In the genomic region with DNA sequence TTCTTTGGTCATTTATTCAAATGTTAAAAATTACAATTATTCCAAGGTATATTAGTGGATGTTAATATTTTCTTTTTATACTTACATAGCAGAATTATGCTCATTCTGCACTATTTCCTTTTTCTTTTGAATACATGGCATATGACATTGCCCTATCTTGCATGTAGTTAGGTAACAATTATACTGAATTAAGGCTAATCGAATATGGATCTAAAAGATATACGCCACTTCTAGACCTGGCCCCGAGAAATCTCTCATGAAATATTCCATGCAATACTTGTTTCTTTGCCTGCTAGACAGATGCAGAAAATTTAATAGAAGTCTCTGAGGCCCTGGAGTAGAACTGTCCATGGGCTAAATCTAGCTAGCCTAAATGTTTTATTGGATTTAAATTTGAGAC, we compare ENCODE assay signal across 29 cellular contexts.
DNase-seq lines count a peak whose midpoint lies in the region; ATAC-seq and TF ChIP-seq lines count a peak whose summit lies in the region.
"Had no signal": no experiment of that assay in that cellular context is flagged by ENCODE, and none has a peak within 500 bp of the region (broad histone marks: within the 10 kb centered on the region; RNA-seq: fewer than 3 reads in every experiment).

No MANE protein-coding gene starts in this region.

- TF ChIP-seq RAD21 in SK-N-SH (IDR thresholded peaks at IDR 0.05; ENCODE audit: low read length) = no peak

- no peak for TF ChIP-seq CTCF in SK-N-SH (IDR thresholded peaks at IDR 0.05)

- 51% methylated on average over 3 of the region's 3 CpGs for WGBS in SK-N-SH (ENCODE audit: low lambda C conversion rate)

- no peaks in the 10 kb centered on the region for H3K9me2 ChIP-seq in SK-N-SH

- H3K9me3 ChIP-seq in SK-N-SH = no peaks in the 10 kb centered on the region
- H3K9me3 ChIP-seq: A549; BE2C; BLaER1; BLaER1 treated with 17β-estradiol and CSF1 and Interleukin-3, amounts not matched to agents 10 nM and 100 nM; Caco-2 had no signal

- no peak for DNase-seq in SK-N-SH
- DNase-seq in SK-N-DZ (ENCODE audit: low spot score) = peak; percentile 77
- DNase-seq in stimulated activated CD4-positive, alpha-beta T cell treated with anti-CD3 and anti-CD28 coated beads, Interleukin-4, amount 100 ng/mL, for 4 hours = no peak
- DNase-seq: 8988T; ACHN; AML-193; BE2C; C1 segment of cervical spinal cord; Caco-2; Calu3; CD4-positive, alpha-beta memory T cell; CD4-positive, alpha-beta T cell; CD4-positive, CD25-positive, alpha-beta regulatory T cell; CD8-positive, alpha-beta memory T cell; CD8-positive, alpha-beta T cell; COR-L47; DMS 273 treated with DMSO at 0.1 percent for 48 hours; DMS153; DMS53; DMS79; DMS79 treated with DMSO at 0.1 percent for 48 hours; DND-41; EL had no signal

- H3F3A ChIP-seq in SK-N-SH (replicated peaks; ENCODE audit: insufficient read depth) = no peaks in the 10 kb centered on the region

- H3K4me2 ChIP-seq in SK-N-SH = no peak overlapping the region
- H3K4me2 ChIP-seq: A549; BLaER1; BLaER1 treated with 17β-estradiol and CSF1 and Interleukin-3, amounts not matched to agents 10 nM and 100 nM had no signal

- peaks cover 0 to 2% of the 10 kb centered on the region in 2 experiments; a peak in 1 of 4 replicates for H3K4me1 ChIP-seq in SK-N-SH (ENCODE audit: control insufficient read depth in 1 of 2, insufficient read depth in 2 of 2, low read depth in 1 of 2, low read length in 1 of 2)
- H3K4me1 ChIP-seq: A549, BLaER1, Caco-2 had no signal

- H3K4me3 ChIP-seq in SK-N-SH (ENCODE audit: low read depth in 2 of 2, low read length in 1 of 2) = no peak overlapping the region
- H3K4me3 ChIP-seq: A549; BLaER1; BLaER1 treated with 17β-estradiol and CSF1 and Interleukin-3, amounts not matched to agents 10 nM and 100 nM had no signal

- no peak overlapping the region for H3K27ac ChIP-seq in SK-N-SH (ENCODE audit: low read depth in 2 of 2, low read length in 1 of 2)
- H3K27ac ChIP-seq: 22Rv1; A549; BLaER1; BLaER1 treated with 17β-estradiol and CSF1 and Interleukin-3, amounts not matched to agents 10 nM and 100 nM; C4-2B had no signal

- H3K9ac ChIP-seq in SK-N-SH = no peak overlapping the region
- H3K9ac ChIP-seq: BLaER1; BLaER1 treated with 17β-estradiol and CSF1 and Interleukin-3, amounts not matched to agents 10 nM and 100 nM had no signal

- no peaks in the 10 kb centered on the region for H3K27me3 ChIP-seq in SK-N-SH (ENCODE audit: insufficient read depth)
- H3K27me3 ChIP-seq: BE2C; BLaER1; BLaER1 treated with 17β-estradiol and CSF1 and Interleukin-3, amounts not matched to agents 10 nM and 100 nM had no signal

- H2AFZ ChIP-seq in SK-N-SH (ENCODE audit: low read depth) = no peak overlapping the region

- H3K36me3 ChIP-seq in SK-N-SH (replicated peaks in 1 of 2; ENCODE audit: control insufficient read depth in 1 of 2, insufficient read depth in 2 of 2, low read length in 1 of 2) = no peaks in the 10 kb centered on the region
- H3K36me3 ChIP-seq: BE2C; BLaER1; BLaER1 treated with 17β-estradiol and CSF1 and Interleukin-3, amounts not matched to agents 10 nM and 100 nM had no signal

- TF ChIP-seq EP300 in SK-N-SH (IDR thresholded peaks at IDR 0.05; ENCODE audit: borderline replicate concordance in 1 of 2, low read depth in 1 of 2, low read length in 1 of 2) = peak in 1 of 2 experiments; percentile 48; a peak in 1 of 4 replicates

- CTCF ChIA-PET in SK-N-SH (lab: Yijun Ruan, JAX) = interaction anchor here (0.8 kb wide), 1 partner anchor 74 kb away, joined by 3 read pairs; no protein-coding TSS in a partner anchor

- POLR2A ChIA-PET in SK-N-SH (lab: Yijun Ruan, JAX) = no interaction called here

- H3K79me2 ChIP-seq in SK-N-SH (ENCODE audit: insufficient read depth) = no peaks in the 10 kb centered on the region

- no peaks in the 10 kb centered on the region for H4K20me1 ChIP-seq in SK-N-SH (ENCODE audit: insufficient read depth)
- H4K20me1 ChIP-seq: BLaER1; BLaER1 treated with 17β-estradiol and CSF1 and Interleukin-3, amounts not matched to agents 10 nM and 100 nM had no signal

- ATAC-seq in SK-N-SH treated with all-trans-retinoic acid at 6 μM for 48 hours = no peak
- ATAC-seq: A549; CD8-positive, alpha-beta T cell had no signal

TF ChIP-seq in SK-N-SH, 30 proteins besides CTCF, POLR2A, EP300 and RAD21:
- peak; percentile 78 for TF ChIP-seq GATA2 (CRISPR knock-in tag; IDR thresholded peaks at IDR 0.05)
- TF ChIP-seq RXRA (IDR thresholded peaks at IDR 0.05; ENCODE audit: borderline replicate concordance, low read depth) = no peak
TF ChIP-seq in SK-N-SH: peak in this region for 1.

TF ChIP-seq in SK-N-SH treated with all-trans-retinoic acid at 6 μM for 48 hours, 23 proteins besides CTCF, POLR2A, EP300 and RAD21 (continues in another document):
- TF ChIP-seq ZNF565 (CRISPR knock-in tag; conservative IDR thresholded peaks at IDR 0.05; ENCODE audit: low read depth) (no peak), OSR1 (CRISPR knock-in tag; IDR thresholded peaks at IDR 0.05) (no peak), CSDC2 (CRISPR knock-in tag; IDR thresholded peaks at IDR 0.05) (no peak), SNAI2 (CRISPR knock-in tag; IDR thresholded peaks at IDR 0.05) (no peak), ISL1 (CRISPR knock-in tag; IDR thresholded peaks at IDR 0.05) (no peak), ARNTL (CRISPR knock-in tag; IDR thresholded peaks at IDR 0.05; ENCODE audit: borderline replicate concordance, low read depth) (no peak), ZNF70 (CRISPR knock-in tag; IDR thresholded peaks at IDR 0.05) (no peak), GLIS3 (CRISPR knock-in tag; IDR thresholded peaks at IDR 0.05) (no peak), BACH2 (CRISPR knock-in tag; IDR thresholded peaks at IDR 0.05; ENCODE audit: borderline replicate concordance) (no peak), ZNF8 (CRISPR knock-in tag; IDR thresholded peaks at IDR 0.05) (no peak), TCF4 (CRISPR knock-in tag; IDR thresholded peaks at IDR 0.05; ENCODE audit: borderline replicate concordance) (no peak)
- TF ChIP-seq, protein P1, sequence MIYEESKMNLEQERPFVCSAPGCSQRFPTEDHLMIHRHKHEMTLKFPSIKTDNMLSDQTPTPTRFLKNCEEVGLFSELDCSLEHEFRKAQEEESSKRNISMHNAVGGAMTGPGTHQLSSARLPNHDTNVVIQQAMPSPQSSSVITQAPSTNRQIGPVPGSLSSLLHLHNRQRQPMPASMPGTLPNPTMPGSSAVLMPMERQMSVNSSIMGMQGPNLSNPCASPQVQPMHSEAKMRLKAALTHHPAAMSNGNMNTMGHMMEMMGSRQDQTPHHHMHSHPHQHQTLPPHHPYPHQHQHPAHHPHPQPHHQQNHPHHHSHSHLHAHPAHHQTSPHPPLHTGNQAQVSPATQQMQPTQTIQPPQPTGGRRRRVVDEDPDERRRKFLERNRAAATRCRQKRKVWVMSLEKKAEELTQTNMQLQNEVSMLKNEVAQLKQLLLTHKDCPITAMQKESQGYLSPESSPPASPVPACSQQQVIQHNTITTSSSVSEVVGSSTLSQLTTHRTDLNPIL (CRISPR knock-in tag; IDR thresholded peaks at IDR 0.05; ENCODE audit: low read depth) = no peak
- TF ChIP-seq, protein P2, sequence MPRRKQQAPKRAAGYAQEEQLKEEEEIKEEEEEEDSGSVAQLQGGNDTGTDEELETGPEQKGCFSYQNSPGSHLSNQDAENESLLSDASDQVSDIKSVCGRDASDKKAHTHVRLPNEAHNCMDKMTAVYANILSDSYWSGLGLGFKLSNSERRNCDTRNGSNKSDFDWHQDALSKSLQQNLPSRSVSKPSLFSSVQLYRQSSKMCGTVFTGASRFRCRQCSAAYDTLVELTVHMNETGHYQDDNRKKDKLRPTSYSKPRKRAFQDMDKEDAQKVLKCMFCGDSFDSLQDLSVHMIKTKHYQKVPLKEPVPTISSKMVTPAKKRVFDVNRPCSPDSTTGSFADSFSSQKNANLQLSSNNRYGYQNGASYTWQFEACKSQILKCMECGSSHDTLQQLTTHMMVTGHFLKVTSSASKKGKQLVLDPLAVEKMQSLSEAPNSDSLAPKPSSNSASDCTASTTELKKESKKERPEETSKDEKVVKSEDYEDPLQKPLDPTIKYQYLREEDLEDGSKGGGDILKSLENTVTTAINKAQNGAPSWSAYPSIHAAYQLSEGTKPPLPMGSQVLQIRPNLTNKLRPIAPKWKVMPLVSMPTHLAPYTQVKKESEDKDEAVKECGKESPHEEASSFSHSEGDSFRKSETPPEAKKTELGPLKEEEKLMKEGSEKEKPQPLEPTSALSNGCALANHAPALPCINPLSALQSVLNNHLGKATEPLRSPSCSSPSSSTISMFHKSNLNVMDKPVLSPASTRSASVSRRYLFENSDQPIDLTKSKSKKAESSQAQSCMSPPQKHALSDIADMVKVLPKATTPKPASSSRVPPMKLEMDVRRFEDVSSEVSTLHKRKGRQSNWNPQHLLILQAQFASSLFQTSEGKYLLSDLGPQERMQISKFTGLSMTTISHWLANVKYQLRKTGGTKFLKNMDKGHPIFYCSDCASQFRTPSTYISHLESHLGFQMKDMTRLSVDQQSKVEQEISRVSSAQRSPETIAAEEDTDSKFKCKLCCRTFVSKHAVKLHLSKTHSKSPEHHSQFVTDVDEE (CRISPR knock-in tag; IDR thresholded peaks at IDR 0.05) = no peak
- TF ChIP-seq, protein P3, sequence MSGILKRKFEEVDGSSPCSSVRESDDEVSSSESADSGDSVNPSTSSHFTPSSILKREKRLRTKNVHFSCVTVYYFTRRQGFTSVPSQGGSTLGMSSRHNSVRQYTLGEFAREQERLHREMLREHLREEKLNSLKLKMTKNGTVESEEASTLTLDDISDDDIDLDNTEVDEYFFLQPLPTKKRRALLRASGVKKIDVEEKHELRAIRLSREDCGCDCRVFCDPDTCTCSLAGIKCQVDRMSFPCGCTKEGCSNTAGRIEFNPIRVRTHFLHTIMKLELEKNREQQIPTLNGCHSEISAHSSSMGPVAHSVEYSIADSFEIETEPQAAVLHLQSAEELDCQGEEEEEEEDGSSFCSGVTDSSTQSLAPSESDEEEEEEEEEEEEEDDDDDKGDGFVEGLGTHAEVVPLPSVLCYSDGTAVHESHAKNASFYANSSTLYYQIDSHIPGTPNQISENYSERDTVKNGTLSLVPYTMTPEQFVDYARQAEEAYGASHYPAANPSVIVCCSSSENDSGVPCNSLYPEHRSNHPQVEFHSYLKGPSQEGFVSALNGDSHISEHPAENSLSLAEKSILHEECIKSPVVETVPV (CRISPR knock-in tag; IDR thresholded peaks at IDR 0.05) = no peak
